Comparison of ENCODE assay signal across 1 cellular context in genomic region chr5:80248378-80248777, GRCh38.
TF ChIP-seq lines count a peak whose summit lies in the region.

No MANE protein-coding gene starts in this region.

TF ChIP-seq in GM12878, 131 proteins besides CTCF, POLR2A, EP300 and RAD21 (continued from another document):
- peak; percentile 60 for TF ChIP-seq YY1 (IDR thresholded peaks at IDR 0.05; ENCODE audit: low read depth, low read length)
- no peak for TF ChIP-seq JUND (IDR thresholded peaks at IDR 0.05; ENCODE audit: low read depth, low read length)
